8 cellular contexts compared by ENCODE assay signal in genomic region chr19:43983912-43984686, GRCh38. TPM values are rescaled to one million over a fixed set of nuclear protein-coding genes. Genes with fewer than 3 reads are reported as not detected.
DNase-seq lines count a peak whose midpoint lies in the region; ATAC-seq, FAIRE-seq and TF ChIP-seq lines count a peak whose summit lies in the region.

Gene ZNF155 (plus strand): TSS chr19:43984188. CDS start chr19:43988544, 4,356 bp downstream.

- WGBS in small intestine, 3 donors: 1% methylated on average over 39 to 40 of the region's 40 CpGs

- peak within 1 kb of the TSS; percentile 82 to 85 for H3K4me3 ChIP-seq in small intestine (ENCODE audit: low read depth in 1 of 2, low read length in 2 of 2)

- H3K4me1 Mint-ChIP-seq in WTC11: no peaks in the 10 kb centered on the region

- H3K27ac ChIP-seq in small intestine (ENCODE audit: low read depth in 1 of 2, low read length in 1 of 2): peak within 1 kb of the TSS in 1 of 2 donors; percentile 71

- CTCF ChIA-PET in WTC11 (lab: Charles Lee): interaction anchor here (0.6 to 1.5 kb wide), 4 partner anchors 33 to 239 kb away, joined by 3 to 4 read pairs (median 3); partner anchors contain the start of genes ZNF221 and ZNF45

- peak within 1 kb of the TSS; percentile 94 for H3K27ac Mint-ChIP-seq in WTC11

- H3K36me3 ChIP-seq in small intestine (ENCODE audit: control insufficient read depth in 2 of 2, insufficient read depth in 2 of 2, low read length in 2 of 2): peaks cover 0 to 1% of the 10 kb centered on the region in 2 donors

- ATAC-seq in HG02981 (IDR thresholded peaks at IDR 0.05; ENCODE audit: unreplicated experiment): peak; percentile 84
- ATAC-seq in WTC11: peak; percentile 99
- ATAC-seq in HG03025 (IDR thresholded peaks at IDR 0.05; ENCODE audit: low FRiP score, unreplicated experiment): no peak

- no peak for TF ChIP-seq CTCF in GM13976 (IDR thresholded peaks at IDR 0.05; ENCODE audit: borderline replicate concordance, control extremely low read depth, extremely low read depth, insufficient read depth, missing control alignments)
- TF ChIP-seq CTCF in WTC11 (IDR thresholded peaks at IDR 0.05): no peak

- H3K27me3 ChIP-seq in small intestine (ENCODE audit: control insufficient read depth in 2 of 2, insufficient read depth in 2 of 2, low read length in 2 of 2): no peaks in the 10 kb centered on the region

- FAIRE-seq in small intestine (lab: Jason Lieb, UNC): no peak

- DNase-seq in GM13976 (ENCODE audit: low spot score) (peak; percentile 81), NCI-H2196 (lab: John Stamatoyannopoulos, UW; ENCODE audit: unreplicated experiment) (peak; percentile 96), WTC11 (ENCODE audit: low spot score) (peak; percentile 92), cerebellar cortex (ENCODE audit: low spot score) (peak; percentile 99), inferior parietal cortex (ENCODE audit: extremely low spot score) (peak; percentile 97), small intestine (peak; percentile 98)

- peak within 1 kb of the TSS; percentile 99 for H3K4me3 Mint-ChIP-seq in WTC11

- no peaks in the 10 kb centered on the region for H3K9me3 ChIP-seq in small intestine (ENCODE audit: control insufficient read depth, low read depth)

- POLR2A ChIA-PET in WTC11 (lab: Charles Lee): no interaction called here

- H3K9me3 Mint-ChIP-seq in WTC11: peaks cover 27% of the 10 kb centered on the region

- peaks cover 6% of the 10 kb centered on the region for H3K36me3 Mint-ChIP-seq in WTC11

- in situ Hi-C loops in GM13976 (cut with MboI; ENCODE audit: low sequenced_read_pairs, unreplicated experiment): no loop called here

- H3K27me3 Mint-ChIP-seq in WTC11 (ENCODE audit: low read depth): no peaks in the 10 kb centered on the region

- no peaks in the 10 kb centered on the region for H3K4me1 ChIP-seq in small intestine (ENCODE audit: control insufficient read depth in 2 of 2, insufficient read depth in 1 of 2, low read depth in 1 of 2, low read length in 1 of 2)

TF ChIP-seq in WTC11, 78 proteins besides CTCF, POLR2A, EP300 and RAD21:
- TF ChIP-seq, protein P1, sequence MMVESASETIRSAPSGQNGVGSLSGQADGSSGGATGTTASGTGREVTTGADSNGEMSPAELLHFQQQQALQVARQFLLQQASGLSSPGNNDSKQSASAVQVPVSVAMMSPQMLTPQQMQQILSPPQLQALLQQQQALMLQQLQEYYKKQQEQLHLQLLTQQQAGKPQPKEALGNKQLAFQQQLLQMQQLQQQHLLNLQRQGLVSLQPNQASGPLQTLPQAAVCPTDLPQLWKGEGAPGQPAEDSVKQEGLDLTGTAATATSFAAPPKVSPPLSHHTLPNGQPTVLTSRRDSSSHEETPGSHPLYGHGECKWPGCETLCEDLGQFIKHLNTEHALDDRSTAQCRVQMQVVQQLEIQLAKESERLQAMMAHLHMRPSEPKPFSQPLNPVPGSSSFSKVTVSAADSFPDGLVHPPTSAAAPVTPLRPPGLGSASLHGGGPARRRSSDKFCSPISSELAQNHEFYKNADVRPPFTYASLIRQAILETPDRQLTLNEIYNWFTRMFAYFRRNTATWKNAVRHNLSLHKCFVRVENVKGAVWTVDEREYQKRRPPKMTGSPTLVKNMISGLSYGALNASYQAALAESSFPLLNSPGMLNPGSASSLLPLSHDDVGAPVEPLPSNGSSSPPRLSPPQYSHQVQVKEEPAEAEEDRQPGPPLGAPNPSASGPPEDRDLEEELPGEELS (CRISPR knock-in tag; IDR thresholded peaks at IDR 0.05): no peak
- TF ChIP-seq SP1 (CRISPR knock-in tag; conservative IDR thresholded peaks at IDR 0.05) (peak; percentile 45; the same call in 1 of the 2 replicates), FOXJ3 (CRISPR knock-in tag; IDR thresholded peaks at IDR 0.05; ENCODE audit: borderline replicate concordance) (no peak), JUN (CRISPR knock-in tag; IDR thresholded peaks at IDR 0.05) (no peak), NR3C1 (CRISPR knock-in tag; conservative IDR thresholded peaks at IDR 0.05; ENCODE audit: low read depth) (no peak), RELA (CRISPR knock-in tag; IDR thresholded peaks at IDR 0.05; ENCODE audit: borderline replicate concordance) (no peak), GABPB1 (CRISPR knock-in tag; IDR thresholded peaks at IDR 0.05) (peak; percentile 94), ATF6 (CRISPR knock-in tag; IDR thresholded peaks at IDR 0.05) (no peak), ZNF138 (CRISPR knock-in tag; conservative IDR thresholded peaks at IDR 0.05) (no peak), FOXP1 (CRISPR knock-in tag; IDR thresholded peaks at IDR 0.05; ENCODE audit: borderline replicate concordance) (no peak), HMGA2 (CRISPR knock-in tag; IDR thresholded peaks at IDR 0.05) (no peak)
- TF ChIP-seq, protein P2, sequence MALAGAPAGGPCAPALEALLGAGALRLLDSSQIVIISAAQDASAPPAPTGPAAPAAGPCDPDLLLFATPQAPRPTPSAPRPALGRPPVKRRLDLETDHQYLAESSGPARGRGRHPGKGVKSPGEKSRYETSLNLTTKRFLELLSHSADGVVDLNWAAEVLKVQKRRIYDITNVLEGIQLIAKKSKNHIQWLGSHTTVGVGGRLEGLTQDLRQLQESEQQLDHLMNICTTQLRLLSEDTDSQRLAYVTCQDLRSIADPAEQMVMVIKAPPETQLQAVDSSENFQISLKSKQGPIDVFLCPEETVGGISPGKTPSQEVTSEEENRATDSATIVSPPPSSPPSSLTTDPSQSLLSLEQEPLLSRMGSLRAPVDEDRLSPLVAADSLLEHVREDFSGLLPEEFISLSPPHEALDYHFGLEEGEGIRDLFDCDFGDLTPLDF (CRISPR knock-in tag; IDR thresholded peaks at IDR 0.05): no peak
- TF ChIP-seq, protein P3, sequence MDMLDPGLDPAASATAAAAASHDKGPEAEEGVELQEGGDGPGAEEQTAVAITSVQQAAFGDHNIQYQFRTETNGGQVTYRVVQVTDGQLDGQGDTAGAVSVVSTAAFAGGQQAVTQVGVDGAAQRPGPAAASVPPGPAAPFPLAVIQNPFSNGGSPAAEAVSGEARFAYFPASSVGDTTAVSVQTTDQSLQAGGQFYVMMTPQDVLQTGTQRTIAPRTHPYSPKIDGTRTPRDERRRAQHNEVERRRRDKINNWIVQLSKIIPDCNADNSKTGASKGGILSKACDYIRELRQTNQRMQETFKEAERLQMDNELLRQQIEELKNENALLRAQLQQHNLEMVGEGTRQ (CRISPR knock-in tag; IDR thresholded peaks at IDR 0.05): no peak
- TF ChIP-seq, protein P4, sequence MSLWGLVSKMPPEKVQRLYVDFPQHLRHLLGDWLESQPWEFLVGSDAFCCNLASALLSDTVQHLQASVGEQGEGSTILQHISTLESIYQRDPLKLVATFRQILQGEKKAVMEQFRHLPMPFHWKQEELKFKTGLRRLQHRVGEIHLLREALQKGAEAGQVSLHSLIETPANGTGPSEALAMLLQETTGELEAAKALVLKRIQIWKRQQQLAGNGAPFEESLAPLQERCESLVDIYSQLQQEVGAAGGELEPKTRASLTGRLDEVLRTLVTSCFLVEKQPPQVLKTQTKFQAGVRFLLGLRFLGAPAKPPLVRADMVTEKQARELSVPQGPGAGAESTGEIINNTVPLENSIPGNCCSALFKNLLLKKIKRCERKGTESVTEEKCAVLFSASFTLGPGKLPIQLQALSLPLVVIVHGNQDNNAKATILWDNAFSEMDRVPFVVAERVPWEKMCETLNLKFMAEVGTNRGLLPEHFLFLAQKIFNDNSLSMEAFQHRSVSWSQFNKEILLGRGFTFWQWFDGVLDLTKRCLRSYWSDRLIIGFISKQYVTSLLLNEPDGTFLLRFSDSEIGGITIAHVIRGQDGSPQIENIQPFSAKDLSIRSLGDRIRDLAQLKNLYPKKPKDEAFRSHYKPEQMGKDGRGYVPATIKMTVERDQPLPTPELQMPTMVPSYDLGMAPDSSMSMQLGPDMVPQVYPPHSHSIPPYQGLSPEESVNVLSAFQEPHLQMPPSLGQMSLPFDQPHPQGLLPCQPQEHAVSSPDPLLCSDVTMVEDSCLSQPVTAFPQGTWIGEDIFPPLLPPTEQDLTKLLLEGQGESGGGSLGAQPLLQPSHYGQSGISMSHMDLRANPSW (CRISPR knock-in tag; conservative IDR thresholded peaks at IDR 0.05; ENCODE audit: low read depth): no peak
- TF ChIP-seq, protein P5, sequence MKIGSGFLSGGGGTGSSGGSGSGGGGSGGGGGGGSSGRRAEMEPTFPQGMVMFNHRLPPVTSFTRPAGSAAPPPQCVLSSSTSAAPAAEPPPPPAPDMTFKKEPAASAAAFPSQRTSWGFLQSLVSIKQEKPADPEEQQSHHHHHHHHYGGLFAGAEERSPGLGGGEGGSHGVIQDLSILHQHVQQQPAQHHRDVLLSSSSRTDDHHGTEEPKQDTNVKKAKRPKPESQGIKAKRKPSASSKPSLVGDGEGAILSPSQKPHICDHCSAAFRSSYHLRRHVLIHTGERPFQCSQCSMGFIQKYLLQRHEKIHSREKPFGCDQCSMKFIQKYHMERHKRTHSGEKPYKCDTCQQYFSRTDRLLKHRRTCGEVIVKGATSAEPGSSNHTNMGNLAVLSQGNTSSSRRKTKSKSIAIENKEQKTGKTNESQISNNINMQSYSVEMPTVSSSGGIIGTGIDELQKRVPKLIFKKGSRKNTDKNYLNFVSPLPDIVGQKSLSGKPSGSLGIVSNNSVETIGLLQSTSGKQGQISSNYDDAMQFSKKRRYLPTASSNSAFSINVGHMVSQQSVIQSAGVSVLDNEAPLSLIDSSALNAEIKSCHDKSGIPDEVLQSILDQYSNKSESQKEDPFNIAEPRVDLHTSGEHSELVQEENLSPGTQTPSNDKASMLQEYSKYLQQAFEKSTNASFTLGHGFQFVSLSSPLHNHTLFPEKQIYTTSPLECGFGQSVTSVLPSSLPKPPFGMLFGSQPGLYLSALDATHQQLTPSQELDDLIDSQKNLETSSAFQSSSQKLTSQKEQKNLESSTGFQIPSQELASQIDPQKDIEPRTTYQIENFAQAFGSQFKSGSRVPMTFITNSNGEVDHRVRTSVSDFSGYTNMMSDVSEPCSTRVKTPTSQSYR (CRISPR knock-in tag; IDR thresholded peaks at IDR 0.05): no peak

RNA-seq across cellular contexts. Expression of gene ZNF155, which starts in this region (rescaled TPM):
- total RNA-seq in WTC11 (2021): 6.2 to 10.2 TPM (median 7.1 TPM) in 3 replicates
- 1 to 10 TPM; 3.7 to 8.7 (median 4.3) TPM for polyA plus RNA-seq in small intestine
